ENCODE assay signal across 8 cellular contexts in genomic region chr1:31549807-31550620, GRCh38. TPM values are rescaled to one million over a fixed set of nuclear protein-coding genes. Genes with fewer than 3 reads are reported as not detected.
A peak's percentile ranks its signal among the peaks of the same experiment; 100 is the strongest.
DNase-seq lines count a peak whose midpoint lies in the region; ATAC-seq and TF ChIP-seq lines count a peak whose summit lies in the region.

No MANE protein-coding gene starts in this region.

- ATAC-seq in GM18907 (IDR thresholded peaks at IDR 0.05; ENCODE audit: unreplicated experiment), result peak; percentile 47
- ATAC-seq in HG03354 (IDR thresholded peaks at IDR 0.05; ENCODE audit: poor library complexity, severe bottlenecking, unreplicated experiment), result peak; percentile 51
- peak; percentile 28 for ATAC-seq in body of pancreas
- no peak for ATAC-seq in GM18505 (IDR thresholded peaks at IDR 0.05; ENCODE audit: unreplicated experiment)
- ATAC-seq in naive thymus-derived CD4-positive, alpha-beta T cell, result no peak

- H3K27me3 Mint-ChIP-seq in naive thymus-derived CD4-positive, alpha-beta T cell, result peaks cover 5 to 21% (median 13%) of the 10 kb centered on the region in 5 donors

- H3K4me3 ChIP-seq in body of pancreas, result no peak overlapping the region
- H3K4me3 ChIP-seq in neural cell (ENCODE audit: low read length), result peak overlapping the region; percentile 51
- H3K4me3 ChIP-seq in naive thymus-derived CD4-positive, alpha-beta T cell (ENCODE audit: low read length), result no peak overlapping the region

- intact Hi-C loops in body of pancreas (cut with DNase I), result loop anchor here (5.0 to 10.0 kb wide), 3 partner anchors 125 to 365 kb away; no protein-coding TSS in a partner anchor
- intact Hi-C loops in naive thymus-derived CD4-positive, alpha-beta T cell (cut with micrococcal nuclease), result loop anchor here (1.0 to 5.0 kb wide), 9 partner anchors 89 to 749 kb away; no protein-coding TSS in a partner anchor

- CTCF ChIA-PET in naive thymus-derived CD4-positive, alpha-beta T cell (lab: Charles Lee), result interaction anchor here (1.0 to 2.4 kb wide), 3 partner anchors 12 to 156 kb away, joined by 3 to 9 read pairs (median 7); no protein-coding TSS in a partner anchor

- no peak for TF ChIP-seq POLR2A in body of pancreas (IDR thresholded peaks at IDR 0.05)
- no peak for TF ChIP-seq POLR2A in GM18505 (IDR thresholded peaks at IDR 0.05; ENCODE audit: borderline replicate concordance, extremely low read depth, insufficient read depth, insufficient read length)

- no peak for TF ChIP-seq EP300 in neural cell (conservative IDR thresholded peaks at IDR 0.05; ENCODE audit: poor library complexity, severe bottlenecking)

- H3K27me3 ChIP-seq in body of pancreas (no peaks in the 10 kb centered on the region), neural cell (ENCODE audit: insufficient read depth, low read depth, low read length) (no peaks in the 10 kb centered on the region)
- no peaks in the 10 kb centered on the region for H3K27me3 ChIP-seq in naive thymus-derived CD4-positive, alpha-beta T cell (ENCODE audit: control insufficient read depth in 2 of 2, insufficient read depth in 2 of 2, low read length in 2 of 2)

- peak overlapping the region in 4 of 10 donors; percentile 43 to 74 (median 52) for H3K4me3 Mint-ChIP-seq in naive thymus-derived CD4-positive, alpha-beta T cell

- no peak for TF ChIP-seq RAD21 in neural cell (conservative IDR thresholded peaks at IDR 0.05)

- no peak overlapping the region for H3K27ac Mint-ChIP-seq in naive thymus-derived CD4-positive, alpha-beta T cell

- peaks cover 0 to 13% (median 9%) of the 10 kb centered on the region in 7 donors for H3K4me1 Mint-ChIP-seq in naive thymus-derived CD4-positive, alpha-beta T cell

- H3K9me3 Mint-ChIP-seq in naive thymus-derived CD4-positive, alpha-beta T cell, result no peaks in the 10 kb centered on the region

- H3K27ac ChIP-seq in body of pancreas, result peak overlapping the region in 3 of 4 donors; percentile 19 to 72 (median 64)
- no peak overlapping the region for H3K27ac ChIP-seq in neural cell (ENCODE audit: low read length)
- H3K27ac ChIP-seq in naive thymus-derived CD4-positive, alpha-beta T cell (ENCODE audit: low read depth, low read length), result no peak overlapping the region

- H3K36me3 Mint-ChIP-seq in naive thymus-derived CD4-positive, alpha-beta T cell, result no peaks in the 10 kb centered on the region

- H3K4me1 ChIP-seq in body of pancreas, result peaks cover 15% of the 10 kb centered on the region
- H3K4me1 ChIP-seq in naive thymus-derived CD4-positive, alpha-beta T cell (ENCODE audit: control insufficient read depth in 2 of 2, insufficient read depth in 2 of 2, low read length in 2 of 2), result peaks cover 5 to 7% of the 10 kb centered on the region in 2 donors

- TF ChIP-seq CTCF in body of pancreas (IDR thresholded peaks at IDR 0.05) (no peak), neural cell (IDR thresholded peaks at IDR 0.05; ENCODE audit: poor library complexity, severe bottlenecking) (no peak)

- no peaks in the 10 kb centered on the region for H4K20me1 ChIP-seq in neural cell (ENCODE audit: insufficient read depth)

- DNase-seq in body of pancreas (peak in 1 of 4 donors; percentile 74), NCI-H1048 (lab: John Stamatoyannopoulos, UW) (no peak), AG08396 (ENCODE audit: low spot score) (no peak)
- DNase-seq in naive thymus-derived CD4-positive, alpha-beta T cell, result no peak

- H3F3A ChIP-seq in neural cell (ENCODE audit: insufficient read depth, low read length, poor library complexity, severe bottlenecking), result no peaks in the 10 kb centered on the region

- POLR2A ChIA-PET in naive thymus-derived CD4-positive, alpha-beta T cell (lab: Charles Lee), result no interaction called here

- H3K9ac ChIP-seq in neural cell (ENCODE audit: low read length), result no peak overlapping the region

- no peaks in the 10 kb centered on the region for H3K36me3 ChIP-seq in body of pancreas (replicated peaks in 1 of 2; ENCODE audit: insufficient read depth in 1 of 2, low read depth in 2 of 2)
- no peaks in the 10 kb centered on the region for H3K36me3 ChIP-seq in neural cell (ENCODE audit: insufficient read depth, low read length)
- no peaks in the 10 kb centered on the region for H3K36me3 ChIP-seq in naive thymus-derived CD4-positive, alpha-beta T cell (ENCODE audit: control insufficient read depth in 2 of 3, insufficient read depth in 3 of 3, low read length in 3 of 3)

- H3K9me3 ChIP-seq in body of pancreas (no peaks in the 10 kb centered on the region), neural cell (ENCODE audit: low read length) (no peaks in the 10 kb centered on the region)
- H3K9me3 ChIP-seq in naive thymus-derived CD4-positive, alpha-beta T cell (ENCODE audit: control insufficient read depth in 2 of 3, low read length in 3 of 3), result no peaks in the 10 kb centered on the region

- no peak overlapping the region for H2AFZ ChIP-seq in neural cell (ENCODE audit: low read depth, low read length)

- no peaks in the 10 kb centered on the region for H3K9me2 ChIP-seq in neural cell (ENCODE audit: insufficient read depth, low read length)

- WGBS in body of pancreas, 2 donors, result 45% methylated on average over 7 of the region's 7 CpGs

- no peak overlapping the region for H3K4me2 ChIP-seq in neural cell (ENCODE audit: low read length)

- no peaks in the 10 kb centered on the region for H3K79me2 ChIP-seq in neural cell (replicated peaks; ENCODE audit: insufficient read depth, low read length)

TF ChIP-seq in neural cell, 6 proteins besides CTCF, POLR2A, EP300 and RAD21:
- TF ChIP-seq POLR2AphosphoS5 (IDR thresholded peaks at IDR 0.05) (no peak), SMC3 (conservative IDR thresholded peaks at IDR 0.05; ENCODE audit: poor library complexity) (no peak), MXI1 (conservative IDR thresholded peaks at IDR 0.05; ENCODE audit: poor library complexity, severe bottlenecking) (no peak), TAF1 (IDR thresholded peaks at IDR 0.05; ENCODE audit: low read depth) (no peak), EZH2 (IDR thresholded peaks at IDR 0.05; ENCODE audit: borderline replicate concordance, insufficient read depth, low read length, poor library complexity, severe bottlenecking) (no peak)
- TF ChIP-seq, protein P1, sequence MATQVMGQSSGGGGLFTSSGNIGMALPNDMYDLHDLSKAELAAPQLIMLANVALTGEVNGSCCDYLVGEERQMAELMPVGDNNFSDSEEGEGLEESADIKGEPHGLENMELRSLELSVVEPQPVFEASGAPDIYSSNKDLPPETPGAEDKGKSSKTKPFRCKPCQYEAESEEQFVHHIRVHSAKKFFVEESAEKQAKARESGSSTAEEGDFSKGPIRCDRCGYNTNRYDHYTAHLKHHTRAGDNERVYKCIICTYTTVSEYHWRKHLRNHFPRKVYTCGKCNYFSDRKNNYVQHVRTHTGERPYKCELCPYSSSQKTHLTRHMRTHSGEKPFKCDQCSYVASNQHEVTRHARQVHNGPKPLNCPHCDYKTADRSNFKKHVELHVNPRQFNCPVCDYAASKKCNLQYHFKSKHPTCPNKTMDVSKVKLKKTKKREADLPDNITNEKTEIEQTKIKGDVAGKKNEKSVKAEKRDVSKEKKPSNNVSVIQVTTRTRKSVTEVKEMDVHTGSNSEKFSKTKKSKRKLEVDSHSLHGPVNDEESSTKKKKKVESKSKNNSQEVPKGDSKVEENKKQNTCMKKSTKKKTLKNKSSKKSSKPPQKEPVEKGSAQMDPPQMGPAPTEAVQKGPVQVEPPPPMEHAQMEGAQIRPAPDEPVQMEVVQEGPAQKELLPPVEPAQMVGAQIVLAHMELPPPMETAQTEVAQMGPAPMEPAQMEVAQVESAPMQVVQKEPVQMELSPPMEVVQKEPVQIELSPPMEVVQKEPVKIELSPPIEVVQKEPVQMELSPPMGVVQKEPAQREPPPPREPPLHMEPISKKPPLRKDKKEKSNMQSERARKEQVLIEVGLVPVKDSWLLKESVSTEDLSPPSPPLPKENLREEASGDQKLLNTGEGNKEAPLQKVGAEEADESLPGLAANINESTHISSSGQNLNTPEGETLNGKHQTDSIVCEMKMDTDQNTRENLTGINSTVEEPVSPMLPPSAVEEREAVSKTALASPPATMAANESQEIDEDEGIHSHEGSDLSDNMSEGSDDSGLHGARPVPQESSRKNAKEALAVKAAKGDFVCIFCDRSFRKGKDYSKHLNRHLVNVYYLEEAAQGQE (IDR thresholded peaks at IDR 0.05; ENCODE audit: borderline replicate concordance), result no peak
TF ChIP-seq in neural cell: peak in this region for 0.

RNA-seq across cellular contexts. Expression of gene TINAGL1, which starts 26.3 kb away (rescaled TPM):
- total RNA-seq in body of pancreas, result 100 to 1,000 TPM in 1 of 2 donors, 10 to 100 TPM in 1; 47.2 to 148 TPM
- 1.0 TPM in 1 of 2 replicates, not detected in the other for polyA plus RNA-seq in neural cell
- polyA minus RNA-seq in neural cell, result not detected in 2 replicates
- total RNA-seq in naive thymus-derived CD4-positive, alpha-beta T cell, result not detected
- polyA plus RNA-seq in naive thymus-derived CD4-positive, alpha-beta T cell, result not detected

Comparison
In these comparisons a context has a peak if more than half of its experiments do, and no peak if none do; other contexts are left out.
1. ATAC-seq: peak in GM18907 (single experiment), HG03354 (single experiment) and body of pancreas (single experiment); none in GM18505 (single experiment) and naive thymus-derived CD4-positive, alpha-beta T cell (single experiment).
2. H3K27ac ChIP-seq: peak in body of pancreas (3 of 4); none in neural cell (single experiment) and naive thymus-derived CD4-positive, alpha-beta T cell (single experiment).
3. RNA of gene TINAGL1, which starts 26.3 kb away (total RNA-seq): 47.2 to 148 TPM in body of pancreas; not detected in naive thymus-derived CD4-positive, alpha-beta T cell; every median in the first group is over 10 times any median in the second.